8 cellular contexts compared by ENCODE assay signal in genomic region chr1:88983791-88984552, GRCh38. TPM values are rescaled to one million over a fixed set of nuclear protein-coding genes. Genes with fewer than 3 reads are reported as not detected.
DNase-seq lines count a peak whose midpoint lies in the region; ATAC-seq and TF ChIP-seq lines count a peak whose summit lies in the region.

No MANE protein-coding gene starts in this region.

- no peaks in the 10 kb centered on the region for H3K27me3 ChIP-seq in thyroid gland

- H3K4me3 ChIP-seq in SK-N-MC (peak overlapping the region; percentile 54), thyroid gland (replicated peaks in 1 of 3) (no peak overlapping the region)

- 86 to 87% methylated on average over 17 of the region's 17 CpGs for WGBS in thyroid gland, 2 donors

- peaks cover 66% of the 10 kb centered on the region for H3K36me3 ChIP-seq in SK-N-MC (ENCODE audit: insufficient read depth, low read length)
- no peaks in the 10 kb centered on the region for H3K36me3 ChIP-seq in thyroid gland

- intact Hi-C loops in Right ventricle myocardium inferior (cut with DNase I), result no loop called here
- intact Hi-C loops in cardiac septum (cut with DNase I), result no loop called here
- intact Hi-C loops in thyroid gland (cut with DNase I), result no loop called here

- TF ChIP-seq EP300 in Ishikawa (IDR thresholded peaks at IDR 0.05; ENCODE audit: borderline replicate concordance), result no peak

- no peak overlapping the region for H3K9ac ChIP-seq in SK-N-MC (ENCODE audit: insufficient read length)

- TF ChIP-seq CTCF in thyroid gland (IDR thresholded peaks at IDR 0.05), result peak in 5 of 6 experiments; percentile 28 to 70 (median 55)

- H3K27ac ChIP-seq in SK-N-MC, result peak overlapping the region; percentile 86
- H3K27ac ChIP-seq in thyroid gland, result peak overlapping the region; percentile 72 to 78 (median 72)

- H3K9me3 ChIP-seq in SK-N-MC (ENCODE audit: low read depth, low read length), result no peaks in the 10 kb centered on the region
- H3K9me3 ChIP-seq in thyroid gland, result no peaks in the 10 kb centered on the region

- TF ChIP-seq POLR2A in thyroid gland (IDR thresholded peaks at IDR 0.05), result no peak

- peak; percentile 52 for ATAC-seq in Right ventricle myocardium inferior
- peak; percentile 74 for ATAC-seq in left lobe of liver

- TF ChIP-seq RAD21 in Ishikawa (IDR thresholded peaks at IDR 0.05; ENCODE audit: low read depth), result peak; percentile 60

- H3K4me1 ChIP-seq in thyroid gland, result peaks cover 17 to 22% of the 10 kb centered on the region in 2 donors

- DNase-seq in Right ventricle myocardium inferior (ENCODE audit: missing footprints), result no peak
- no peak for DNase-seq in cardiac septum (ENCODE audit: low spot score)
- DNase-seq in SK-N-MC (ENCODE audit: low read depth, low spot score), result no peak
- DNase-seq in cerebellar cortex (ENCODE audit: low spot score), result peak; percentile 65
- DNase-seq in left lobe of liver (ENCODE audit: low spot score), result no peak
- DNase-seq in thyroid gland, result no peak
- no peak for DNase-seq in GM19240 (ENCODE audit: insufficient read length, low spot score)

TF ChIP-seq in Ishikawa, 13 proteins besides CTCF, POLR2A, EP300 and RAD21:
- no peak for TF ChIP-seq FOXM1 (IDR thresholded peaks at IDR 0.05; ENCODE audit: borderline replicate concordance, low read depth)
- TF ChIP-seq TAF1 (IDR thresholded peaks at IDR 0.05; ENCODE audit: low read depth), result no peak
- no peak for TF ChIP-seq EGR1 (IDR thresholded peaks at IDR 0.05)
- no peak for TF ChIP-seq ZBTB7A (IDR thresholded peaks at IDR 0.05; ENCODE audit: low read depth)
- TF ChIP-seq MAX (IDR thresholded peaks at IDR 0.05), result no peak
- no peak for TF ChIP-seq TCF12 (IDR thresholded peaks at IDR 0.05; ENCODE audit: low read depth)
- no peak for TF ChIP-seq TEAD4 (IDR thresholded peaks at IDR 0.05)
- no peak for TF ChIP-seq CEBPB (IDR thresholded peaks at IDR 0.05)

RNA-seq across cellular contexts. Expression of gene KYAT3, which starts 8.5 kb away (rescaled TPM):
- total RNA-seq in Right ventricle myocardium inferior (6.8 TPM), cardiac septum (6.5 TPM), left lobe of liver (9.0 TPM), thyroid gland (10 to 100 TPM; 28.1 to 39.2 (median 29.5) TPM)

RNA-seq across cellular contexts. Expression of gene RBMXL1, which starts 8.5 kb away (rescaled TPM):
- total RNA-seq in Right ventricle myocardium inferior (10.7 TPM), cardiac septum (15.8 TPM), left lobe of liver (7.6 TPM), thyroid gland (10 to 100 TPM; 13.3 to 22.8 (median 14.4) TPM)

RNA-seq across cellular contexts. Expression of gene GBP3, which starts 38.7 kb away (rescaled TPM):
- total RNA-seq in Right ventricle myocardium inferior (9.3 TPM), cardiac septum (6.6 TPM), left lobe of liver (4.3 TPM), thyroid gland (10 to 100 TPM; 16.0 to 32.6 (median 21.2) TPM)
